19 cellular contexts compared by ENCODE assay signal in genomic region chr3:98966862-98967554, GRCh38.
DNase-seq lines count a peak whose midpoint lies in the region; ATAC-seq, FAIRE-seq and TF ChIP-seq lines count a peak whose summit lies in the region.
"Had no signal": no experiment of that assay in that cellular context is flagged by ENCODE, and none has a peak within 500 bp of the region (broad histone marks: within the 10 kb centered on the region; RNA-seq: fewer than 3 reads in every experiment).

No MANE protein-coding gene starts in this region.

- H3K4me2 ChIP-seq in GM23248 (ENCODE audit: unreplicated experiment) (peak overlapping the region; percentile 1), endothelial cell of umbilical vein (ENCODE audit: insufficient read depth, low read length) (peak overlapping the region; percentile 21)
- H3K4me2 ChIP-seq: BLaER1 treated with 17β-estradiol and CSF1 and Interleukin-3, amounts not matched to agents 10 nM and 100 nM had no signal

- H3K9me1 ChIP-seq in endothelial cell of umbilical vein (replicated peaks; ENCODE audit: control insufficient read depth, extremely low read depth, insufficient read depth, low read length), result no peaks in the 10 kb centered on the region

- no peaks in the 10 kb centered on the region for H4K20me1 ChIP-seq in GM23248 (ENCODE audit: insufficient read depth)
- H4K20me1 ChIP-seq in endothelial cell of umbilical vein (replicated peaks; ENCODE audit: control insufficient read depth, extremely low read depth, insufficient read depth, low read length), result no peaks in the 10 kb centered on the region
- H4K20me1 ChIP-seq: BLaER1 treated with 17β-estradiol and CSF1 and Interleukin-3, amounts not matched to agents 10 nM and 100 nM had no signal

- H3K27ac Mint-ChIP-seq in osteocyte (ENCODE audit: unreplicated experiment), result peak overlapping the region; percentile 39
- H3K27ac Mint-ChIP-seq in activated CD4-positive, alpha-beta memory T cell treated with anti-CD3 and anti-CD28 coated beads, Interleukin-2, amount 10 ng/mL, durations not matched to agents 7 days and 5 days, result no peak overlapping the region
- H3K27ac Mint-ChIP-seq: activated naive CD4-positive, alpha-beta T cell treated with anti-CD3 and anti-CD28 coated beads, Interleukin-2, amount 10 ng/mL, durations not matched to agents 7 days and 5 days had no signal

- intact Hi-C loops in endothelial cell of umbilical vein (cut with micrococcal nuclease) (no loop called here), ascending aorta (cut with DNase I) (no loop called here)

- H3K4me3 ChIP-seq in GM23248 (no peak overlapping the region), endothelial cell of umbilical vein (replicated peaks in 1 of 3; ENCODE audit: insufficient read depth in 1 of 3, low read depth in 1 of 3, low read length in 3 of 3) (no peak overlapping the region), ascending aorta (no peak overlapping the region)
- H3K4me3 ChIP-seq: BLaER1 treated with 17β-estradiol and CSF1 and Interleukin-3, amounts not matched to agents 10 nM and 100 nM; dorsolateral prefrontal cortex had no signal

- POLR2A ChIA-PET in endothelial cell of umbilical vein (lab: Charles Lee), result interaction anchor here (0.6 kb wide), 1 partner anchor 61 kb away, joined by 4 read pairs; no protein-coding TSS in a partner anchor
- POLR2A ChIA-PET in activated CD4-positive, alpha-beta memory T cell treated with anti-CD3 and anti-CD28 coated beads, Interleukin-2, amount 10 ng/mL, durations not matched to agents 7 days and 5 days (lab: Charles Lee), result no interaction called here

- peaks cover 51% of the 10 kb centered on the region for H3K4me1 Mint-ChIP-seq in osteocyte (ENCODE audit: unreplicated experiment)
- peaks cover 2% of the 10 kb centered on the region for H3K4me1 Mint-ChIP-seq in activated CD4-positive, alpha-beta memory T cell treated with anti-CD3 and anti-CD28 coated beads, Interleukin-2, amount 10 ng/mL, durations not matched to agents 7 days and 5 days
- H3K4me1 Mint-ChIP-seq: activated naive CD4-positive, alpha-beta T cell treated with anti-CD3 and anti-CD28 coated beads, Interleukin-2, amount 10 ng/mL, durations not matched to agents 7 days and 5 days had no signal

- no peaks in the 10 kb centered on the region for H3K9me3 ChIP-seq in GM23248 (ENCODE audit: low read depth)
- H3K9me3 ChIP-seq in endothelial cell of umbilical vein (replicated peaks; ENCODE audit: control insufficient read depth, insufficient read depth, low read length), result no peaks in the 10 kb centered on the region
- no peaks in the 10 kb centered on the region for H3K9me3 ChIP-seq in ascending aorta
- H3K9me3 ChIP-seq: BLaER1 treated with 17β-estradiol and CSF1 and Interleukin-3, amounts not matched to agents 10 nM and 100 nM had no signal

- H3K9me2 ChIP-seq in GM23248 (ENCODE audit: insufficient read depth), result no peaks in the 10 kb centered on the region

- H3K4me1 ChIP-seq in GM23248 (ENCODE audit: insufficient read depth) (peaks cover 72% of the 10 kb centered on the region), endothelial cell of umbilical vein (ENCODE audit: control insufficient read depth, extremely low read depth, insufficient read depth, low read length) (peaks cover 67% of the 10 kb centered on the region), ascending aorta (no peaks in the 10 kb centered on the region)

- 98 to 99% methylated on average over 4 of the region's 4 CpGs for WGBS in GM23248 (ENCODE audit: low coverage in 1 of 2, low lambda C conversion rate in 2 of 2, missing lambda C conversion rate in 2 of 2), 2 experiments

- no peaks in the 10 kb centered on the region for H3K9me3 Mint-ChIP-seq in osteocyte (ENCODE audit: unreplicated experiment)
- H3K9me3 Mint-ChIP-seq in activated CD4-positive, alpha-beta memory T cell treated with anti-CD3 and anti-CD28 coated beads, Interleukin-2, amount 10 ng/mL, durations not matched to agents 7 days and 5 days, result no peaks in the 10 kb centered on the region
- H3K9me3 Mint-ChIP-seq: activated naive CD4-positive, alpha-beta T cell treated with anti-CD3 and anti-CD28 coated beads, Interleukin-2, amount 10 ng/mL, durations not matched to agents 7 days and 5 days had no signal

- DNase-seq in GM23248 (peak; percentile 54), NCI-H82 (lab: John Stamatoyannopoulos, UW) (peak; percentile 59), endothelial cell of umbilical vein (ENCODE audit: low read depth, low spot score) (peak; percentile 32), osteocyte (ENCODE audit: extremely low spot score, unreplicated experiment) (no peak), ascending aorta (ENCODE audit: low spot score in 2 of 2) (no peak)
- DNase-seq in activated CD4-positive, alpha-beta memory T cell treated with anti-CD3 and anti-CD28 coated beads, Interleukin-2, amount 10 ng/mL, durations not matched to agents 7 days and 5 days, result no peak
- DNase-seq: activated CD4-positive, alpha-beta T cell treated with anti-CD3 and anti-CD28 coated beads for 48 hours; activated naive CD4-positive, alpha-beta T cell treated with anti-CD3 and anti-CD28 coated beads, Interleukin-2, amount 10 ng/mL, durations not matched to agents 7 days and 5 days; DMS79 treated with DMSO at 0.1 percent for 48 hours; dorsolateral prefrontal cortex; GOT3; Kasumi-1; occipital lobe; stimulated activated CD4-positive, alpha-beta T cell treated with anti-CD3 and anti-CD28 coated beads, Interleukin-4, amount 100 ng/mL, for 24 hours; stimulated activated CD8-positive, alpha-beta memory T cell treated with anti-CD3 and anti-CD28 coated beads, Interleukin-4, amount 100 ng/mL, for 48 hours; T-helper 9 cell had no signal

- no peak for ATAC-seq in HG03159 (IDR thresholded peaks at IDR 0.05; ENCODE audit: unreplicated experiment)
- ATAC-seq: left lobe of liver had no signal

- no peak overlapping the region for H3K9ac ChIP-seq in GM23248
- no peak overlapping the region for H3K9ac ChIP-seq in endothelial cell of umbilical vein (replicated peaks; ENCODE audit: extremely low read depth, insufficient read depth, low read length)
- H3K9ac ChIP-seq: BLaER1 treated with 17β-estradiol and CSF1 and Interleukin-3, amounts not matched to agents 10 nM and 100 nM had no signal

- no peak overlapping the region for H3K27ac ChIP-seq in GM23248
- H3K27ac ChIP-seq in endothelial cell of umbilical vein (ENCODE audit: insufficient read depth, low read depth, low read length), result peak overlapping the region; percentile 69
- H3K27ac ChIP-seq in ascending aorta, result no peak overlapping the region
- H3K27ac ChIP-seq: BLaER1 treated with 17β-estradiol and CSF1 and Interleukin-3, amounts not matched to agents 10 nM and 100 nM; dorsolateral prefrontal cortex had no signal

- no peaks in the 10 kb centered on the region for H3K27me3 Mint-ChIP-seq in osteocyte (ENCODE audit: unreplicated experiment)
- H3K27me3 Mint-ChIP-seq in activated CD4-positive, alpha-beta memory T cell treated with anti-CD3 and anti-CD28 coated beads, Interleukin-2, amount 10 ng/mL, durations not matched to agents 7 days and 5 days, result no peaks in the 10 kb centered on the region
- H3K27me3 Mint-ChIP-seq: activated naive CD4-positive, alpha-beta T cell treated with anti-CD3 and anti-CD28 coated beads, Interleukin-2, amount 10 ng/mL, durations not matched to agents 7 days and 5 days had no signal

- H3K27me3 ChIP-seq in GM23248 (replicated peaks; ENCODE audit: insufficient read depth) (no peaks in the 10 kb centered on the region), endothelial cell of umbilical vein (ENCODE audit: control insufficient read depth in 2 of 2, insufficient read depth in 2 of 2, low read length in 2 of 2) (no peaks in the 10 kb centered on the region), ascending aorta (no peaks in the 10 kb centered on the region)
- H3K27me3 ChIP-seq: BLaER1 treated with 17β-estradiol and CSF1 and Interleukin-3, amounts not matched to agents 10 nM and 100 nM; dorsolateral prefrontal cortex had no signal

- FAIRE-seq in endothelial cell of umbilical vein (lab: Jason Lieb, UNC), result no peak

- H2AFZ ChIP-seq in GM23248 (no peak overlapping the region), endothelial cell of umbilical vein (ENCODE audit: low read depth, low read length) (peak overlapping the region; percentile 34)

- in situ Hi-C loops in GM23248 (cut with MboI), result no loop called here

- dilution Hi-C loops in endothelial cell of umbilical vein (cut with MboI; ENCODE audit: extremely low pct_ligation_motif_present, low sequenced_read_pairs), result no loop called here

- no peak for TF ChIP-seq POLR2A in endothelial cell of umbilical vein (IDR thresholded peaks at IDR 0.05; ENCODE audit: low read depth, low read length)

- CTCF ChIA-PET in endothelial cell of umbilical vein (lab: Charles Lee), result interaction anchor here (0.6 to 1.7 kb wide), 3 partner anchors 27 to 77 kb away, joined by 3 to 4 read pairs (median 3); partner anchors contain the start of gene DCBLD2
- CTCF ChIA-PET in activated CD4-positive, alpha-beta memory T cell treated with anti-CD3 and anti-CD28 coated beads, Interleukin-2, amount 10 ng/mL, durations not matched to agents 7 days and 5 days (lab: Charles Lee), result no interaction called here

- no peaks in the 10 kb centered on the region for H3K36me3 Mint-ChIP-seq in osteocyte (ENCODE audit: unreplicated experiment)
- H3K36me3 Mint-ChIP-seq in activated CD4-positive, alpha-beta memory T cell treated with anti-CD3 and anti-CD28 coated beads, Interleukin-2, amount 10 ng/mL, durations not matched to agents 7 days and 5 days (ENCODE audit: low read depth), result no peaks in the 10 kb centered on the region
- H3K36me3 Mint-ChIP-seq: activated naive CD4-positive, alpha-beta T cell treated with anti-CD3 and anti-CD28 coated beads, Interleukin-2, amount 10 ng/mL, durations not matched to agents 7 days and 5 days had no signal

- peaks cover 47% of the 10 kb centered on the region for H3F3A ChIP-seq in GM23248 (ENCODE audit: insufficient read depth)

- H3K4me3 Mint-ChIP-seq in osteocyte (ENCODE audit: unreplicated experiment), result no peak overlapping the region
- H3K4me3 Mint-ChIP-seq in activated CD4-positive, alpha-beta memory T cell treated with anti-CD3 and anti-CD28 coated beads, Interleukin-2, amount 10 ng/mL, durations not matched to agents 7 days and 5 days, result no peak overlapping the region
- H3K4me3 Mint-ChIP-seq: activated naive CD4-positive, alpha-beta T cell treated with anti-CD3 and anti-CD28 coated beads, Interleukin-2, amount 10 ng/mL, durations not matched to agents 7 days and 5 days had no signal

- TF ChIP-seq CTCF in endothelial cell of umbilical vein (IDR thresholded peaks at IDR 0.05; ENCODE audit: extremely low read depth in 1 of 2, insufficient read depth in 1 of 2, low read depth in 1 of 2, low read length in 2 of 2) (no peak), osteocyte (IDR thresholded peaks at IDR 0.05) (no peak), ascending aorta (IDR thresholded peaks at IDR 0.05) (no peak)

- H3K36me3 ChIP-seq in GM23248 (ENCODE audit: low read depth) (no peaks in the 10 kb centered on the region), endothelial cell of umbilical vein (ENCODE audit: control insufficient read depth in 2 of 2, extremely low read depth in 1 of 2, insufficient read depth in 2 of 2, low read length in 2 of 2) (no peaks in the 10 kb centered on the region), ascending aorta (no peaks in the 10 kb centered on the region)
- H3K36me3 ChIP-seq: BLaER1 treated with 17β-estradiol and CSF1 and Interleukin-3, amounts not matched to agents 10 nM and 100 nM had no signal

- no TSS peak for BruUV-seq in endothelial cell of umbilical vein (replicated peaks; lab: Mats Ljungman, UMichigan)

- no peaks in the 10 kb centered on the region for H3K79me2 ChIP-seq in GM23248 (ENCODE audit: insufficient read depth)
- no peaks in the 10 kb centered on the region for H3K79me2 ChIP-seq in endothelial cell of umbilical vein (ENCODE audit: control insufficient read depth, insufficient read depth, low read length)

Comparison
In these comparisons a context has a peak if more than half of its experiments do, and no peak if none do; other contexts are left out.
1. DNase-seq: peak in GM23248 (single experiment), NCI-H82 (single experiment) and endothelial cell of umbilical vein (single experiment); none in osteocyte (single experiment), activated CD4-positive, alpha-beta memory T cell treated with anti-CD3 and anti-CD28 coated beads, Interleukin-2, amount 10 ng/mL, durations not matched to agents 7 days and 5 days (single experiment) and ascending aorta (0 of 2).